Comparison of ENCODE assay signal across 8 cellular contexts in genomic region chr21:42833439-42833815, GRCh38. TPM values are rescaled to one million over a fixed set of nuclear protein-coding genes. Genes with fewer than 3 reads are reported as not detected.
DNase-seq lines count a peak whose midpoint lies in the region; ATAC-seq and TF ChIP-seq lines count a peak whose summit lies in the region.

No MANE protein-coding gene starts in this region.

- peak overlapping the region; percentile 21 for H3K4me3 Mint-ChIP-seq in activated CD4-positive, alpha-beta T cell treated with anti-CD3 and anti-CD28 coated beads, Interleukin-2, amount 10 ng/mL, durations not matched to agents 7 days and 5 days

- no peak for TF ChIP-seq POLR2A in erythroblast (IDR thresholded peaks at IDR 0.05; ENCODE audit: low read length)

- H3K4me1 Mint-ChIP-seq in activated CD4-positive, alpha-beta T cell treated with anti-CD3 and anti-CD28 coated beads, Interleukin-2, amount 10 ng/mL, durations not matched to agents 7 days and 5 days = peaks cover 40% of the 10 kb centered on the region

- DNase-seq in NCI-H2171 treated with DMSO at 0.1 percent for 48 hours (lab: John Stamatoyannopoulos, UW) = peak; percentile 57
- DNase-seq in NCI-H2171 (lab: John Stamatoyannopoulos, UW) = no peak
- peak; percentile 16 to 46 for DNase-seq in NCI-H2081 (lab: John Stamatoyannopoulos, UW)
- DNase-seq in activated CD4-positive, alpha-beta T cell treated with anti-CD3 and anti-CD28 coated beads, Interleukin-2, amount 10 ng/mL, durations not matched to agents 7 days and 5 days = peak; percentile 78
- peak; percentile 30 to 38 for DNase-seq in erythroblast (lab: John Stamatoyannopoulos, UW)
- DNase-seq in stimulated activated CD4-positive, alpha-beta T cell treated with anti-CD3 and anti-CD28 coated beads, Interleukin-15, amount 100 ng/mL, for 48 hours (ENCODE audit: low read depth in 2 of 2) = peak; percentile 58 to 62
- no peak for DNase-seq in NCI-H774 (lab: John Stamatoyannopoulos, UW)

- H3K9me3 Mint-ChIP-seq in activated CD4-positive, alpha-beta T cell treated with anti-CD3 and anti-CD28 coated beads, Interleukin-2, amount 10 ng/mL, durations not matched to agents 7 days and 5 days = peaks cover 4% of the 10 kb centered on the region

- POLR2A ChIA-PET in activated CD4-positive, alpha-beta T cell treated with anti-CD3 and anti-CD28 coated beads, Interleukin-2, amount 10 ng/mL, durations not matched to agents 7 days and 5 days (lab: Charles Lee) = no interaction called here

- peak overlapping the region; percentile 82 for H3K27ac Mint-ChIP-seq in activated CD4-positive, alpha-beta T cell treated with anti-CD3 and anti-CD28 coated beads, Interleukin-2, amount 10 ng/mL, durations not matched to agents 7 days and 5 days

- peaks cover 7% of the 10 kb centered on the region for H3K36me3 Mint-ChIP-seq in activated CD4-positive, alpha-beta T cell treated with anti-CD3 and anti-CD28 coated beads, Interleukin-2, amount 10 ng/mL, durations not matched to agents 7 days and 5 days (ENCODE audit: low read depth)

- CTCF ChIA-PET in activated CD4-positive, alpha-beta T cell treated with anti-CD3 and anti-CD28 coated beads, Interleukin-2, amount 10 ng/mL, durations not matched to agents 7 days and 5 days (lab: Charles Lee) = interaction anchor here (1.1 kb wide), 1 partner anchor 216 kb away, joined by 3 read pairs; no protein-coding TSS in a partner anchor

- ATAC-seq in HG03095 (IDR thresholded peaks at IDR 0.05; ENCODE audit: unreplicated experiment) = no peak

- peaks cover 11% of the 10 kb centered on the region for H3K27me3 Mint-ChIP-seq in activated CD4-positive, alpha-beta T cell treated with anti-CD3 and anti-CD28 coated beads, Interleukin-2, amount 10 ng/mL, durations not matched to agents 7 days and 5 days

RNA-seq across cellular contexts. Expression of gene WDR4, which starts 45.9 kb away (rescaled TPM):
- 10 to 100 TPM; 23.9 to 32.7 TPM for total RNA-seq in activated CD4-positive, alpha-beta T cell treated with anti-CD3 and anti-CD28 coated beads, Interleukin-2, amount 10 ng/mL, durations not matched to agents 7 days and 5 days

RNA-seq across cellular contexts. Expression of gene NDUFV3, which starts 59.7 kb away (rescaled TPM):
- 10 to 100 TPM; 25.0 to 27.0 TPM for total RNA-seq in activated CD4-positive, alpha-beta T cell treated with anti-CD3 and anti-CD28 coated beads, Interleukin-2, amount 10 ng/mL, durations not matched to agents 7 days and 5 days

Comparison
In these comparisons a context has a peak if more than half of its experiments do, and no peak if none do; other contexts are left out.
1. DNase-seq: peak in NCI-H2171 treated with DMSO at 0.1 percent for 48 hours (single experiment), NCI-H2081 (2 of 2), activated CD4-positive, alpha-beta T cell treated with anti-CD3 and anti-CD28 coated beads, Interleukin-2, amount 10 ng/mL, durations not matched to agents 7 days and 5 days (single experiment), erythroblast (2 of 2) and stimulated activated CD4-positive, alpha-beta T cell treated with anti-CD3 and anti-CD28 coated beads, Interleukin-15, amount 100 ng/mL, for 48 hours (2 of 2); none in NCI-H2171 (single experiment) and NCI-H774 (single experiment).